In the genomic region with DNA sequence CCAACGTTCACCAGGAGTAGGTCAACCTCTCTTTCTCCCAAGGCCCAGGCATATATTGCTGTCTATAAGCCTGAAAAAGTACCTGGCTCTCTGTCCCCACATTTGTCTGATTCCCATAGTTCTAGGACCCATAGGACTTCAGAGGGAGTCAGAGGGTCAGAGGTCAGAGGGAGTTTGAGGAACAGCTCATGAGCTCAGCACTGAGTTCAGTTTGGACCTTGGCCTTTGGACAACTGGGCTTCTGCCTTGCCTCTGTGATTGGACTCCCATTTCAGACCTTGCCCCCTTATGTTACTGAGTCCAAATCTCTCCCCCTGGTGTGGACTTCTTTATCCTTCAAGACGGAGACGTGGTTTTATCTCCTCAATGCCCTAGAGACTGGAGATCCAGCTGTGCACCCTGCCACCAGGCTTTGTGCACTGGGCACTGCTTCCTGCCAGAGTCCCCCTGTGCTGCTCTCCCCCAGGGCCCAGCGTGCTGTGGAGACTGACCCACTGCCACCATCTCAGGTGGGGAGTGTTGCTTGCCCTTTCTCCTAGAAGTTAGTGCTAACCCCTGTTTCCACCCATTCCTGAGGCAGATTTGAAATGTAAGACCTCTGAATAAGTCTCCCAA, we compare ENCODE assay signal across 29 cellular contexts. TPM values are rescaled to one million over a fixed set of nuclear protein-coding genes. Genes with fewer than 3 reads are reported as not detected.
"Had no signal": no experiment of that assay in that cellular context is flagged by ENCODE, and none has a peak within 500 bp of the region (broad histone marks: within the 10 kb centered on the region; RNA-seq: fewer than 3 reads in every experiment).

No MANE protein-coding gene starts in this region.

- H3K4me1 ChIP-seq: ascending aorta, esophagus muscularis mucosa, pancreas, tibial nerve had no signal

- H3K36me3 ChIP-seq: ascending aorta, esophagus muscularis mucosa, neutrophil, pancreas, suprapubic skin, tibial nerve had no signal

- H3K9me3 ChIP-seq: neutrophil, pancreas, suprapubic skin, tibial nerve had no signal

- ATAC-seq: activated naive CD4-positive, alpha-beta T cell treated with anti-CD3 and anti-CD28 coated beads, Interleukin-2, amount 50 U/mL, for 72 hours; activated T-helper 17 cell treated with anti-CD3 and anti-CD28 coated beads, Interleukin-2, amount 50 U/mL, for 72 hours; left cardiac atrium; natural killer cell treated with Interleukin-12 subunit alpha and Interleukin-12 subunit beta and Interleukin-15 and Interleukin-18, amount 100 ng/mL, for 72 hours; right cardiac atrium; stimulated activated effector memory CD8-positive, alpha-beta T cell treated with anti-CD3 and anti-CD28 coated beads, Interleukin-12 subunit alpha, Interleukin-12 subunit beta, amount 100 ng/mL, for 72 hours; stimulated activated naive CD8-positive, alpha-beta T cell treated with anti-CD3 and anti-CD28 coated beads, Interleukin-15, amount 100 ng/mL, for 72 hours; T-cell had no signal

- H3K4me3 ChIP-seq: ascending aorta, esophagus muscularis mucosa, lung, pancreas, suprapubic skin, tibial nerve had no signal

- H3K27ac ChIP-seq: ascending aorta, esophagus muscularis mucosa, neutrophil, pancreas, suprapubic skin, tibial nerve had no signal

- DNase-seq: activated CD4-positive, alpha-beta T cell treated with anti-CD3 and anti-CD28 coated beads for 1 hour; activated CD4-positive, alpha-beta T cell treated with anti-CD3 and anti-CD28 coated beads, Interleukin-2, amount 50 U/mL, for 4 hours; activated CD8-positive, alpha-beta memory T cell treated with anti-CD3 and anti-CD28 coated beads for 24 hours; activated CD8-positive, alpha-beta memory T cell treated with anti-CD3 and anti-CD28 coated beads, Interleukin-2, amount 50 U/mL, for 4 hours; activated T-cell treated with anti-CD3 and anti-CD28 coated beads, Interleukin-2, amount 50 U/mL, for 24 hours; central memory CD4-positive, alpha-beta T cell; effector memory CD4-positive, alpha-beta T cell; hypothalamus; left cardiac atrium; pancreas; right cardiac atrium; stimulated activated CD4-positive, alpha-beta T cell treated with anti-CD3 and anti-CD28 coated beads, Interleukin-2, amount 100 ng/mL, for 24 hours; stimulated activated naive CD8-positive, alpha-beta T cell treated with anti-CD3 and anti-CD28 coated beads, Interleukin-15, amount 100 ng/mL, for 72 hours; T-cell had no signal

- H3K27me3 ChIP-seq: ascending aorta, neutrophil, pancreas, suprapubic skin, tibial nerve had no signal

RNA-seq across cellular contexts. Expression of gene CTSE, which starts 3.2 kb away (rescaled TPM):
- total RNA-seq: activated naive CD4-positive, alpha-beta T cell treated with anti-CD3 and anti-CD28 coated beads, Interleukin-2, amount 50 U/mL, for 72 hours; activated T-helper 17 cell treated with anti-CD3 and anti-CD28 coated beads, Interleukin-2, amount 50 U/mL, for 72 hours; ascending aorta; dermis microvascular lymphatic vessel endothelial cell; endothelial cell of umbilical vein; frontal cortex; left cardiac atrium; mesothelial cell of epicardium; natural killer cell treated with Interleukin-12 subunit alpha and Interleukin-12 subunit beta and Interleukin-15 and Interleukin-18, amount 100 ng/mL, for 72 hours; suprapubic skin; tibial nerve had no signal
- polyA plus RNA-seq: right cardiac atrium had no signal

RNA-seq across cellular contexts. Expression of gene RAB7B, which starts 17.3 kb away (rescaled TPM):
- total RNA-seq: activated naive CD4-positive, alpha-beta T cell treated with anti-CD3 and anti-CD28 coated beads, Interleukin-2, amount 50 U/mL, for 72 hours; activated T-helper 17 cell treated with anti-CD3 and anti-CD28 coated beads, Interleukin-2, amount 50 U/mL, for 72 hours; ascending aorta; dermis microvascular lymphatic vessel endothelial cell; endothelial cell of umbilical vein; natural killer cell treated with Interleukin-12 subunit alpha and Interleukin-12 subunit beta and Interleukin-15 and Interleukin-18, amount 100 ng/mL, for 72 hours had no signal

RNA-seq across cellular contexts. Expression of gene RHEX, which starts 32.5 kb away (rescaled TPM):
- total RNA-seq: activated naive CD4-positive, alpha-beta T cell treated with anti-CD3 and anti-CD28 coated beads, Interleukin-2, amount 50 U/mL, for 72 hours; activated T-helper 17 cell treated with anti-CD3 and anti-CD28 coated beads, Interleukin-2, amount 50 U/mL, for 72 hours; dermis microvascular lymphatic vessel endothelial cell; endothelial cell of umbilical vein; mesothelial cell of epicardium; pulmonary artery endothelial cell had no signal
- polyA plus RNA-seq: endothelial cell of umbilical vein, right cardiac atrium had no signal
